ENCODE assay signal across 30 cellular contexts in the genomic region with DNA sequence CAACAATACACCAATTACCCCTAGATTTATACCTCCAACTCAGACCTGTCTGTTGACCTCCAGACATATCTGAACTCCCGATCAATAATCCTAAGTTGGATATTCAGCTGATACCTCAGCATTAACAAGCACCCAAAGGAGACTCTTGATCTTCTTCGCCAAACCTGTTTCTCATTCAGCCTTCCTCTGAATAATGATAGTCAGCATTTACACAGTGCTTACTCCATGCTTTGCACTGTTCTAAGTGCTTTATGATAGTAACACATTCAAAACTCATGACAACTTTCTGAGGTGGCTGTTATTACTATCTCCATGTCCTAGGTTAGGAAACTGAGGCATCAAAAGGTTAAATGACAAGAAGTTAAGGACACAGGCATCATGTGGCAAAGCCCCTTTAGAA.
"Had no signal": no experiment of that assay in that cellular context is flagged by ENCODE, and none has a peak within 500 bp of the region (broad histone marks: within the 10 kb centered on the region; RNA-seq: fewer than 3 reads in every experiment).

No MANE protein-coding gene starts in this region.

- H3K79me2 ChIP-seq: parathyroid adenoma had no signal

- ATAC-seq: natural killer cell; psoas muscle; right cardiac atrium; sciatic nerve; stimulated activated memory B cell treated with anti-CD40 and anti-IgM and Interleukin-4, amounts not matched to agents 10 μg/mL and 1 μg/mL and 100 μg/mL, for 72 hours; stimulated activated naive CD8-positive, alpha-beta T cell treated with anti-CD3 and anti-CD28 coated beads, Interleukin-15, amount 100 ng/mL, for 72 hours; stimulated activated naive CD8-positive, alpha-beta T cell treated with anti-CD3 and anti-CD28 coated beads, Interleukin-15, Interleukin-2, amounts not matched to agents 100 U/mL and 50 U/mL, for 24 hours had no signal

- H3K9ac ChIP-seq: neural progenitor cell, parathyroid adenoma had no signal

- FAIRE-seq: urothelium cell line had no signal

- H3K9me3 ChIP-seq: ovary, psoas muscle, spleen, suprapubic skin, thoracic aorta, thyroid gland, tibial nerve, upper lobe of left lung, vagina had no signal

- H3K4me3 ChIP-seq: neural progenitor cell, ovary, psoas muscle, skin epidermis, smooth muscle cell, spleen, suprapubic skin, thoracic aorta, thyroid gland, tibial nerve, upper lobe of left lung, vagina had no signal

- H3K4me1 ChIP-seq: neural progenitor cell, parathyroid adenoma, psoas muscle, spleen, suprapubic skin had no signal

- H3K36me3 ChIP-seq: neural progenitor cell, ovary, spleen, suprapubic skin, thoracic aorta, thyroid gland, tibial nerve, upper lobe of left lung, vagina had no signal

- H2AFZ ChIP-seq: neural progenitor cell, parathyroid adenoma had no signal

- H3K4me2 ChIP-seq: neural progenitor cell, smooth muscle cell had no signal

- H3K27me3 ChIP-seq: neural progenitor cell, ovary, spleen, suprapubic skin, thyroid gland, tibial nerve, upper lobe of left lung, vagina had no signal

- DNase-seq: natural killer cell; occipital lobe; ovary; posterior cingulate gyrus; psoas muscle; right cardiac atrium; spleen; stimulated activated CD4-positive, alpha-beta T cell treated with anti-CD3 and anti-CD28 coated beads, Interleukin-12 subunit alpha, Interleukin-12 subunit beta, amount 100 ng/mL, for 4 hours; stimulated activated CD4-positive, alpha-beta T cell treated with anti-CD3 and anti-CD28 coated beads, Interleukin-1b, Interleukin-23, amount 100 ng/mL, for 48 hours; stimulated activated CD4-positive, alpha-beta T cell treated with anti-CD3 and anti-CD28 coated beads, Interleukin-4, amount 100 ng/mL, for 1 hour; stimulated activated CD4-positive, alpha-beta T cell treated with anti-CD3 and anti-CD28 coated beads, Interleukin-4, amount 100 ng/mL, for 4 hours; stimulated activated CD8-positive, alpha-beta memory T cell treated with anti-CD3 and anti-CD28 coated beads, Interleukin-4, amount 100 ng/mL, for 48 hours; stimulated activated naive CD4-positive, alpha-beta T cell; stimulated activated naive CD8-positive, alpha-beta T cell treated with anti-CD3 and anti-CD28 coated beads, Interleukin-15, amount 100 ng/mL, for 72 hours; stimulated activated naive CD8-positive, alpha-beta T cell treated with anti-CD3 and anti-CD28 coated beads, Interleukin-15, Interleukin-2, amounts not matched to agents 100 U/mL and 50 U/mL, for 24 hours; substantia nigra; thyroid gland; trophoblast cell; upper lobe of left lung had no signal

- H3K27ac ChIP-seq: neural progenitor cell, ovary, parathyroid adenoma, psoas muscle, skin epidermis, spleen, suprapubic skin, thoracic aorta, thyroid gland, tibial nerve, upper lobe of left lung, vagina had no signal
